Comparison of ENCODE assay signal across 9 cellular contexts in genomic region chr12:93773122-93773871, GRCh38.
A peak's percentile ranks its signal among the peaks of the same experiment; 100 is the strongest.
DNase-seq lines count a peak whose midpoint lies in the region; ATAC-seq and TF ChIP-seq lines count a peak whose summit lies in the region.
"Had no signal": no experiment of that assay in that cellular context is flagged by ENCODE, and none has a peak within 500 bp of the region (broad histone marks: within the 10 kb centered on the region; RNA-seq: fewer than 3 reads in every experiment).

No MANE protein-coding gene starts in this region.

- H3K27ac ChIP-seq in tibial nerve = peak overlapping the region in 1 of 4 donors; percentile 17

- no peak for ATAC-seq in GM21619 (IDR thresholded peaks at IDR 0.05; ENCODE audit: unreplicated experiment)
- no peak for ATAC-seq in GM18858 (IDR thresholded peaks at IDR 0.05; ENCODE audit: unreplicated experiment)

- H3K27me3 ChIP-seq in tibial nerve = no peaks in the 10 kb centered on the region

- H3K9me3 ChIP-seq in tibial nerve = no peaks in the 10 kb centered on the region

- DNase-seq in HCEC 1CT = peak; percentile 78
- peak; percentile 76 for DNase-seq in RPMI7951 (ENCODE audit: low read depth)
- peak; percentile 72 for DNase-seq in astrocyte of the spinal cord (ENCODE audit: low read depth, low spot score)
- DNase-seq in stimulated activated CD4-positive, alpha-beta T cell treated with anti-CD3 and anti-CD28 coated beads, Interleukin-15, amount 100 ng/mL, for 48 hours (ENCODE audit: low read depth in 2 of 2) = peak; percentile 37 to 42
- DNase-seq in tibial nerve (ENCODE audit: low spot score in 2 of 2) = no peak
- no peak for DNase-seq in endothelial cell (ENCODE audit: low spot score)
- DNase-seq: islet precursor cell had no signal

- H3K4me3 ChIP-seq in astrocyte of the spinal cord (ENCODE audit: low read depth, low read length) = no peak overlapping the region
- H3K4me3 ChIP-seq in tibial nerve = no peak overlapping the region

- no peaks in the 10 kb centered on the region for H3K27me3 Mint-ChIP-seq in endothelial cell (ENCODE audit: unreplicated experiment)

- TF ChIP-seq EP300 in tibial nerve (IDR thresholded peaks at IDR 0.05) = no peak

- TF ChIP-seq POLR2A in tibial nerve (IDR thresholded peaks at IDR 0.05) = no peak

- WGBS in tibial nerve, 2 donors = 49 to 60% methylated on average over 5 of the region's 5 CpGs

- TF ChIP-seq CTCF in astrocyte of the spinal cord (IDR thresholded peaks at IDR 0.05; ENCODE audit: low read depth, low read length) (no peak), tibial nerve (IDR thresholded peaks at IDR 0.05) (no peak), endothelial cell (IDR thresholded peaks at IDR 0.05; ENCODE audit: unreplicated experiment) (no peak)

- in situ Hi-C loops in astrocyte of the spinal cord (cut with HindIII; ENCODE audit: low sequenced_read_pairs) = no loop called here

- H3K27ac Mint-ChIP-seq in endothelial cell (ENCODE audit: unreplicated experiment) = no peak overlapping the region

- peaks cover 0 to 49% (median 16%) of the 10 kb centered on the region in 4 donors for H3K4me1 ChIP-seq in tibial nerve

- H3K4me3 Mint-ChIP-seq in endothelial cell (ENCODE audit: unreplicated experiment) = no peak overlapping the region

- H3K9me3 Mint-ChIP-seq in endothelial cell (ENCODE audit: unreplicated experiment) = no peaks in the 10 kb centered on the region

- H3K36me3 ChIP-seq in tibial nerve = no peaks in the 10 kb centered on the region

- H3K4me1 Mint-ChIP-seq in endothelial cell (ENCODE audit: unreplicated experiment) = peaks cover 11% of the 10 kb centered on the region

- no peaks in the 10 kb centered on the region for H3K36me3 Mint-ChIP-seq in endothelial cell (ENCODE audit: low read depth, unreplicated experiment)

Comparison
In these comparisons a context has a peak if more than half of its experiments do, and no peak if none do; other contexts are left out.
1. DNase-seq: peak in HCEC 1CT (single experiment), RPMI7951 (single experiment), astrocyte of the spinal cord (single experiment) and stimulated activated CD4-positive, alpha-beta T cell treated with anti-CD3 and anti-CD28 coated beads, Interleukin-15, amount 100 ng/mL, for 48 hours (2 of 2); none in tibial nerve (0 of 2) and endothelial cell (single experiment).